17 cellular contexts compared by ENCODE assay signal in the genomic region with DNA sequence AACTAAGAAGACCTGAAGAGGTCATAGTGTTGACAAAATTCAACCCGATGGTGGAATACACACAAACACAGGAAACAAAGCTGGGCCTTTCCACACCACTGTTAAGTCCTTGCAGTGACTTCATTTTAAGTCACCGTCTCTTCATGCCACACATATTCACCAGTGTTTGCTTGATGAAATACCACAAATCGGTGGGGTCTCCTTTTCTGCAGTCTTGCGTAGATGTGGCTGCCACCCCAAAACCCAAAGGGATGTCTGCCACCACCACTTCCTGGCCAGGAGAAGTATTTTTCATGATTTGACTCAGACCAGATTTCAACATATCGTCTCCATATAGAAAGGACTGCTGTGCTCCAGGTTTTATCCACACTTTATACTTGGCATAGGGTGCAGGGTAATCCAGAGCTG. TPM values are rescaled to one million over a fixed set of nuclear protein-coding genes. Genes with fewer than 3 reads are reported as not detected.
DNase-seq lines count a peak whose midpoint lies in the region; ATAC-seq and TF ChIP-seq lines count a peak whose summit lies in the region.
"Had no signal": no experiment of that assay in that cellular context is flagged by ENCODE, and none has a peak within 500 bp of the region (broad histone marks: within the 10 kb centered on the region; RNA-seq: fewer than 3 reads in every experiment).

No MANE protein-coding gene starts in this region.

- peaks cover 21% of the 10 kb centered on the region for H3K36me3 Mint-ChIP-seq in activated T-helper 2 cell treated with anti-CD3 and anti-CD28 coated beads, Interferon-gamma antibody, Interleukin-2, Interleukin-4, amounts not matched to agents 10 μg/mL and 5 μg/mL and 100 μg/mL, durations not matched to agents 14 hours and 24 hours and 36 hours (ENCODE audit: low read depth)
- H3K36me3 Mint-ChIP-seq in nephron progenitor cell (ENCODE audit: low read depth) = no peaks in the 10 kb centered on the region

- no peak overlapping the region for H3K4me3 Mint-ChIP-seq in activated T-helper 2 cell treated with anti-CD3 and anti-CD28 coated beads, Interferon-gamma antibody, Interleukin-2, Interleukin-4, amounts not matched to agents 10 μg/mL and 5 μg/mL and 100 μg/mL, durations not matched to agents 14 hours and 24 hours and 36 hours (ENCODE audit: low read depth)
- no peak overlapping the region for H3K4me3 Mint-ChIP-seq in nephron progenitor cell
- H3K4me3 Mint-ChIP-seq: memory B cell had no signal

- H3K27ac ChIP-seq in BLaER1 treated with 17β-estradiol and CSF1 and Interleukin-3, amounts not matched to agents 10 nM and 100 nM = peak overlapping the region in 3 of 11 experiments; percentile 3 to 28 (median 7); a peak in 3 of 22 replicates
- no peak overlapping the region for H3K27ac ChIP-seq in left lung
- H3K27ac ChIP-seq: ascending aorta had no signal

- peaks cover 14% of the 10 kb centered on the region for H3K4me1 Mint-ChIP-seq in activated T-helper 2 cell treated with anti-CD3 and anti-CD28 coated beads, Interferon-gamma antibody, Interleukin-2, Interleukin-4, amounts not matched to agents 10 μg/mL and 5 μg/mL and 100 μg/mL, durations not matched to agents 14 hours and 24 hours and 36 hours (ENCODE audit: low read depth)
- H3K4me1 Mint-ChIP-seq in nephron progenitor cell = no peaks in the 10 kb centered on the region
- H3K4me1 Mint-ChIP-seq: memory B cell had no signal

- intact Hi-C loops in activated T-helper 2 cell treated with anti-CD3 and anti-CD28 coated beads, Interferon-gamma antibody, Interleukin-2, Interleukin-4, amounts not matched to agents 10 μg/mL and 5 μg/mL and 100 μg/mL, durations not matched to agents 14 hours and 24 hours and 36 hours (cut with micrococcal nuclease) = no loop called here
- intact Hi-C loops in left lung (cut with DNase I) = no loop called here

- no peaks in the 10 kb centered on the region for H3K27me3 Mint-ChIP-seq in activated T-helper 2 cell treated with anti-CD3 and anti-CD28 coated beads, Interferon-gamma antibody, Interleukin-2, Interleukin-4, amounts not matched to agents 10 μg/mL and 5 μg/mL and 100 μg/mL, durations not matched to agents 14 hours and 24 hours and 36 hours (ENCODE audit: low read depth)
- peaks cover 3% of the 10 kb centered on the region for H3K27me3 Mint-ChIP-seq in nephron progenitor cell (ENCODE audit: low read depth, poor library complexity)
- H3K27me3 Mint-ChIP-seq: memory B cell had no signal

- H3K4me1 ChIP-seq in BLaER1 treated with 17β-estradiol and CSF1 and Interleukin-3, amounts not matched to agents 10 nM and 100 nM = peaks cover 0 to 10% (median 0%) of the 10 kb centered on the region in 10 experiments; a peak in 5 of 20 replicates
- no peaks in the 10 kb centered on the region for H3K4me1 ChIP-seq in left lung
- H3K4me1 ChIP-seq: ascending aorta had no signal

- H3K36me3 ChIP-seq in BLaER1 treated with 17β-estradiol and CSF1 and Interleukin-3, amounts not matched to agents 10 nM and 100 nM = no peaks in the 10 kb centered on the region
- no peaks in the 10 kb centered on the region for H3K36me3 ChIP-seq in left lung

- no peaks in the 10 kb centered on the region for H4K20me1 ChIP-seq in BLaER1 treated with 17β-estradiol and CSF1 and Interleukin-3, amounts not matched to agents 10 nM and 100 nM

- TF ChIP-seq CTCF in nephron progenitor cell (IDR thresholded peaks at IDR 0.05) = no peak
- no peak for TF ChIP-seq CTCF in left lung (IDR thresholded peaks at IDR 0.05)

- peak overlapping the region; percentile 15 for H3K27ac Mint-ChIP-seq in activated T-helper 2 cell treated with anti-CD3 and anti-CD28 coated beads, Interferon-gamma antibody, Interleukin-2, Interleukin-4, amounts not matched to agents 10 μg/mL and 5 μg/mL and 100 μg/mL, durations not matched to agents 14 hours and 24 hours and 36 hours
- H3K27ac Mint-ChIP-seq in nephron progenitor cell = peak overlapping the region; percentile 89
- H3K27ac Mint-ChIP-seq: memory B cell had no signal

- H3K27me3 ChIP-seq in BLaER1 treated with 17β-estradiol and CSF1 and Interleukin-3, amounts not matched to agents 10 nM and 100 nM = no peaks in the 10 kb centered on the region
- H3K27me3 ChIP-seq in left lung = no peaks in the 10 kb centered on the region
- H3K27me3 ChIP-seq: ascending aorta had no signal

- no peak for ATAC-seq in left lung
- ATAC-seq: Right ventricle myocardium inferior had no signal

- H3K4me2 ChIP-seq in BLaER1 treated with 17β-estradiol and CSF1 and Interleukin-3, amounts not matched to agents 10 nM and 100 nM = peak overlapping the region in 6 of 11 experiments; percentile 4 to 51 (median 24); a peak in 8 of 22 replicates

- DNase-seq in H4 (ENCODE audit: low spot score) (peak; percentile 2), nephron progenitor cell (no peak), left lung (no peak), NCI-H1105 treated with DMSO at 0.1 percent for 48 hours (lab: John Stamatoyannopoulos, UW) (no peak), HuH-7 (ENCODE audit: low spot score) (no peak), NCI-H2107 treated with DMSO at 0.1 percent for 48 hours (lab: John Stamatoyannopoulos, UW; ENCODE audit: unreplicated experiment) (no peak)
- no peak for DNase-seq in activated T-helper 2 cell treated with anti-CD3 and anti-CD28 coated beads, Interferon-gamma antibody, Interleukin-2, Interleukin-4, amounts not matched to agents 10 μg/mL and 5 μg/mL and 100 μg/mL, durations not matched to agents 14 hours and 24 hours and 36 hours (ENCODE audit: low spot score)
- DNase-seq: activated CD8-positive, alpha-beta memory T cell treated with anti-CD3 and anti-CD28 coated beads for 24 hours; DMS79; NCI-H2029; NCI-H82; small intestine had no signal

- H3K9ac ChIP-seq in BLaER1 treated with 17β-estradiol and CSF1 and Interleukin-3, amounts not matched to agents 10 nM and 100 nM = no peak overlapping the region

- no peaks in the 10 kb centered on the region for H3K9me3 Mint-ChIP-seq in activated T-helper 2 cell treated with anti-CD3 and anti-CD28 coated beads, Interferon-gamma antibody, Interleukin-2, Interleukin-4, amounts not matched to agents 10 μg/mL and 5 μg/mL and 100 μg/mL, durations not matched to agents 14 hours and 24 hours and 36 hours
- no peaks in the 10 kb centered on the region for H3K9me3 Mint-ChIP-seq in nephron progenitor cell
- H3K9me3 Mint-ChIP-seq: memory B cell had no signal

- no peaks in the 10 kb centered on the region for H3K9me3 ChIP-seq in BLaER1 treated with 17β-estradiol and CSF1 and Interleukin-3, amounts not matched to agents 10 nM and 100 nM (replicated peaks in 1 of 11)
- no peaks in the 10 kb centered on the region for H3K9me3 ChIP-seq in left lung
- H3K9me3 ChIP-seq: ascending aorta had no signal

- no peak overlapping the region for H3K4me3 ChIP-seq in BLaER1 treated with 17β-estradiol and CSF1 and Interleukin-3, amounts not matched to agents 10 nM and 100 nM
- H3K4me3 ChIP-seq in left lung = no peak overlapping the region
- H3K4me3 ChIP-seq: ascending aorta had no signal

RNA-seq across cellular contexts. Expression of a gene that starts 11.0 kb away (rescaled TPM):
- total RNA-seq in H4 (2014; rRNA removed; shearing (Covaris generic)) = not detected in 2 replicates
- not detected in 2 replicates for total RNA-seq in activated T-helper 2 cell treated with anti-CD3 and anti-CD28 coated beads, Interferon-gamma antibody, Interleukin-2, Interleukin-4, amounts not matched to agents 10 μg/mL and 5 μg/mL and 100 μg/mL, durations not matched to agents 14 hours and 24 hours and 36 hours
- total RNA-seq in left lung = 10 to 100 TPM in 1 of 2 donors, not detected in 1; 26.6 TPM
- total RNA-seq: ascending aorta; Right ventricle myocardium inferior; T-helper 2 cell treated with Interferon-gamma antibody and Interleukin-4, amounts not matched to agents 100 ng/mL and 5 ng/mL, for 36 hours had no signal

RNA-seq across cellular contexts. Expression of a gene that starts 36.3 kb away (rescaled TPM):
- 8.2 and 9.3 TPM in 2 replicates for total RNA-seq in H4 (2014; rRNA removed; shearing (Covaris generic))
- total RNA-seq in activated T-helper 2 cell treated with anti-CD3 and anti-CD28 coated beads, Interferon-gamma antibody, Interleukin-2, Interleukin-4, amounts not matched to agents 10 μg/mL and 5 μg/mL and 100 μg/mL, durations not matched to agents 14 hours and 24 hours and 36 hours = 44.1 and 50.4 TPM in 2 replicates
- 10 to 100 TPM; 36.9 to 48.3 TPM for total RNA-seq in left lung
